In the genomic region with DNA sequence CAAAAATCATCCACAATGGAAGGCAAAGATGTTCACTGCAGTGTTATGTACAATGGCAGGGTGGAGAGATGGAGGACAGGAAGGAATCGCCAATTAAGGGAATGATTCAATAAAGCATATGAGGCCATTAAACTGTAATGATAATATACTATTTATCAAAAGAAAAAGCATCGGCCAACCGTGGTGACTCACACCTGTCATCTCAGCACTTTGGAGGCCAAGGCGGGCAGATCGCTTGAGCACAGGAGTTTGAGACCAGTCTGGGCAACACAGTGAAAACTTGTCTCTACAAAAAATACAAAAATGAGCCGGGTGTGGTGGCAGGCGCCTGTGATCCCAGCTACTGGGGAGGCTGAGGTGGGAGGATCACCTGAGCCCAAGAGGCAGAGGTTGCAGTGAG, we compare ENCODE assay signal across 17 cellular contexts.
A peak's percentile ranks its signal among the peaks of the same experiment; 100 is the strongest.
DNase-seq lines count a peak whose midpoint lies in the region; ATAC-seq and TF ChIP-seq lines count a peak whose summit lies in the region.
"Had no signal": no experiment of that assay in that cellular context is flagged by ENCODE, and none has a peak within 500 bp of the region (broad histone marks: within the 10 kb centered on the region; RNA-seq: fewer than 3 reads in every experiment).

No MANE protein-coding gene starts in this region.

- intact Hi-C loops in CD4-positive, alpha-beta memory T cell (cut with micrococcal nuclease): no loop called here

- H3K4me1 ChIP-seq in CD4-positive, alpha-beta memory T cell (ENCODE audit: insufficient read depth, low read length): peaks cover 23% of the 10 kb centered on the region

- H3K27ac Mint-ChIP-seq in activated naive CD4-positive, alpha-beta T cell treated with anti-CD3 and anti-CD28 coated beads, Interleukin-2, amount 50 U/mL, for 24 hours: peak overlapping the region; percentile 55
- H3K27ac Mint-ChIP-seq in T-helper 17 cell (peak overlapping the region; percentile 59), type B pancreatic cell (no peak overlapping the region)
- no peak overlapping the region for H3K27ac Mint-ChIP-seq in stimulated activated effector memory CD8-positive, alpha-beta T cell treated with anti-CD3 and anti-CD28 coated beads, Interleukin-12 subunit alpha, Interleukin-12 subunit beta, amount 100 ng/mL, for 72 hours
- peak overlapping the region in 2 of 7 donors; percentile 1 to 63 for H3K27ac Mint-ChIP-seq in CD4-positive, alpha-beta memory T cell
- H3K27ac Mint-ChIP-seq: GM23338 had no signal

- no peaks in the 10 kb centered on the region for H3K9me3 Mint-ChIP-seq in activated naive CD4-positive, alpha-beta T cell treated with anti-CD3 and anti-CD28 coated beads, Interleukin-2, amount 50 U/mL, for 24 hours
- no peaks in the 10 kb centered on the region for H3K9me3 Mint-ChIP-seq in type B pancreatic cell
- H3K9me3 Mint-ChIP-seq in stimulated activated effector memory CD8-positive, alpha-beta T cell treated with anti-CD3 and anti-CD28 coated beads, Interleukin-12 subunit alpha, Interleukin-12 subunit beta, amount 100 ng/mL, for 72 hours: no peaks in the 10 kb centered on the region
- H3K9me3 Mint-ChIP-seq in CD4-positive, alpha-beta memory T cell: peaks cover 0 to 2% (median 0%) of the 10 kb centered on the region in 8 donors
- H3K9me3 Mint-ChIP-seq: GM23338 had no signal

- no peaks in the 10 kb centered on the region for H3K27me3 Mint-ChIP-seq in activated naive CD4-positive, alpha-beta T cell treated with anti-CD3 and anti-CD28 coated beads, Interleukin-2, amount 50 U/mL, for 24 hours
- no peaks in the 10 kb centered on the region for H3K27me3 Mint-ChIP-seq in T-helper 17 cell
- no peaks in the 10 kb centered on the region for H3K27me3 Mint-ChIP-seq in type B pancreatic cell
- H3K27me3 Mint-ChIP-seq in CD4-positive, alpha-beta memory T cell: no peaks in the 10 kb centered on the region

- CTCF ChIA-PET in CD4-positive, alpha-beta memory T cell (lab: Charles Lee; ENCODE audit: partially characterized antibody): no interaction called here

- no peaks in the 10 kb centered on the region for H3K9me3 ChIP-seq in T-helper 17 cell (ENCODE audit: control insufficient read depth, low read length, poor library complexity, severe bottlenecking)
- no peaks in the 10 kb centered on the region for H3K9me3 ChIP-seq in CD4-positive, alpha-beta memory T cell (ENCODE audit: control insufficient read depth in 1 of 2, low read length in 2 of 2)

- no peaks in the 10 kb centered on the region for H3K36me3 ChIP-seq in CD4-positive, alpha-beta memory T cell (ENCODE audit: insufficient read depth, low read length)

- no peak overlapping the region for H3K27ac ChIP-seq in CD4-positive, alpha-beta memory T cell (ENCODE audit: low read depth, low read length)
- H3K27ac ChIP-seq: C4-2B, HL-60, KMS-11 had no signal

- H3K4me1 Mint-ChIP-seq in activated naive CD4-positive, alpha-beta T cell treated with anti-CD3 and anti-CD28 coated beads, Interleukin-2, amount 50 U/mL, for 24 hours: peaks cover 64% of the 10 kb centered on the region
- peaks cover 36% of the 10 kb centered on the region for H3K4me1 Mint-ChIP-seq in T-helper 17 cell
- peaks cover 58% of the 10 kb centered on the region for H3K4me1 Mint-ChIP-seq in type B pancreatic cell (ENCODE audit: unreplicated experiment)
- H3K4me1 Mint-ChIP-seq in stimulated activated effector memory CD8-positive, alpha-beta T cell treated with anti-CD3 and anti-CD28 coated beads, Interleukin-12 subunit alpha, Interleukin-12 subunit beta, amount 100 ng/mL, for 72 hours: peaks cover 75% of the 10 kb centered on the region
- peaks cover 32 to 71% (median 50%) of the 10 kb centered on the region in 4 donors for H3K4me1 Mint-ChIP-seq in CD4-positive, alpha-beta memory T cell

- TF ChIP-seq CTCF in type B pancreatic cell (conservative IDR thresholded peaks at IDR 0.05): no peak

- POLR2A ChIA-PET in CD4-positive, alpha-beta memory T cell (lab: Charles Lee; ENCODE audit: partially characterized antibody): no interaction called here

- H3K4me3 Mint-ChIP-seq in activated naive CD4-positive, alpha-beta T cell treated with anti-CD3 and anti-CD28 coated beads, Interleukin-2, amount 50 U/mL, for 24 hours: no peak overlapping the region
- H3K4me3 Mint-ChIP-seq in T-helper 17 cell: no peak overlapping the region
- H3K4me3 Mint-ChIP-seq in type B pancreatic cell: peak overlapping the region; percentile 26
- H3K4me3 Mint-ChIP-seq in stimulated activated effector memory CD8-positive, alpha-beta T cell treated with anti-CD3 and anti-CD28 coated beads, Interleukin-12 subunit alpha, Interleukin-12 subunit beta, amount 100 ng/mL, for 72 hours: no peak overlapping the region
- no peak overlapping the region for H3K4me3 Mint-ChIP-seq in CD4-positive, alpha-beta memory T cell
- H3K4me3 Mint-ChIP-seq: GM23338 had no signal

- ATAC-seq in T-helper 17 cell: no peak
- peak; percentile 10 for ATAC-seq in esophagus mucosa
- no peak for ATAC-seq in stimulated activated effector memory CD8-positive, alpha-beta T cell treated with anti-CD3 and anti-CD28 coated beads, Interleukin-12 subunit alpha, Interleukin-12 subunit beta, amount 100 ng/mL, for 72 hours
- ATAC-seq: GM12878, GM23338 had no signal

- H3K27me3 ChIP-seq in CD4-positive, alpha-beta memory T cell (ENCODE audit: insufficient read depth, low read length): no peaks in the 10 kb centered on the region

- no peak for DNase-seq in activated naive CD4-positive, alpha-beta T cell treated with Interleukin-2 at 50 U/mL for 16 hours
- no peak for DNase-seq in T-helper 17 cell
- DNase-seq in type B pancreatic cell (ENCODE audit: extremely low spot score, unreplicated experiment): no peak
- DNase-seq in SHP77 treated with DMSO at 0.1 percent for 48 hours (lab: John Stamatoyannopoulos, UW): no peak
- DNase-seq in stimulated activated effector memory CD8-positive, alpha-beta T cell treated with anti-CD3 and anti-CD28 coated beads, Interleukin-12 subunit alpha, Interleukin-12 subunit beta, amount 100 ng/mL, for 72 hours (ENCODE audit: low spot score in 2 of 2): no peak
- no peak for DNase-seq in CD4-positive, alpha-beta memory T cell
- DNase-seq: MM.1S, NCI-H1105, NCI-H187, SIG-M5 had no signal

- no peak overlapping the region for H3K4me3 ChIP-seq in CD4-positive, alpha-beta memory T cell (ENCODE audit: low read length in 2 of 2)
- H3K4me3 ChIP-seq: GM12878, GM23338 had no signal

- peaks cover 2% of the 10 kb centered on the region for H3K36me3 Mint-ChIP-seq in activated naive CD4-positive, alpha-beta T cell treated with anti-CD3 and anti-CD28 coated beads, Interleukin-2, amount 50 U/mL, for 24 hours
- H3K36me3 Mint-ChIP-seq in T-helper 17 cell (ENCODE audit: low read depth): no peaks in the 10 kb centered on the region
- H3K36me3 Mint-ChIP-seq in type B pancreatic cell: peaks cover 8% of the 10 kb centered on the region
- H3K36me3 Mint-ChIP-seq in stimulated activated effector memory CD8-positive, alpha-beta T cell treated with anti-CD3 and anti-CD28 coated beads, Interleukin-12 subunit alpha, Interleukin-12 subunit beta, amount 100 ng/mL, for 72 hours: peaks cover 7% of the 10 kb centered on the region
- peaks cover 0 to 11% of the 10 kb centered on the region in 2 donors for H3K36me3 Mint-ChIP-seq in CD4-positive, alpha-beta memory T cell

Comparison
In these comparisons a context has a peak if more than half of its experiments do, and no peak if none do; other contexts are left out.
1. H3K27ac Mint-ChIP-seq: peak in activated naive CD4-positive, alpha-beta T cell treated with anti-CD3 and anti-CD28 coated beads, Interleukin-2, amount 50 U/mL, for 24 hours (single experiment) and T-helper 17 cell (single experiment); none in type B pancreatic cell (single experiment) and stimulated activated effector memory CD8-positive, alpha-beta T cell treated with anti-CD3 and anti-CD28 coated beads, Interleukin-12 subunit alpha, Interleukin-12 subunit beta, amount 100 ng/mL, for 72 hours (single experiment).